16 cellular contexts compared by ENCODE assay signal in the genomic region with DNA sequence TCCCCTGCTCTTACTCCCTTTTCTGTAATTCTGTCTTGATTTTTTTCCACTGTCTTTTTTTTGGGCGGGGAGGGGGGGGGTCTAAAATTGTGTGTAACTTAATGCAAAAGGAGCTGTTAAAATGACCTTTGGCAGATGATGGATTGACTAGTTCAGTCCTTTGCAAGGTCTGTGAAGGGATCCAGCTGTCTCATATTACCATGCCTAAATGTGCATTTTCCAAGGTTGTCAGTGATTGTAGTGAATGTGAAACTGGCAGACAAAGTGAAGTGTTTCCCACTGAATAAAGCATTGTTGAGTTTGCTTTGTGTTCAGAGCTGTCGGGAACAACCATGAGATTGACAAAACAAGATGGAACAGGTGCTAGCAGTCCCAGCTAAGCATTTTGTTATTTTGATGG.
A peak's percentile ranks its signal among the peaks of the same experiment; 100 is the strongest.
DNase-seq lines count a peak whose midpoint lies in the region; ATAC-seq, FAIRE-seq and TF ChIP-seq lines count a peak whose summit lies in the region.
"Had no signal": no experiment of that assay in that cellular context is flagged by ENCODE, and none has a peak within 500 bp of the region (broad histone marks: within the 10 kb centered on the region; RNA-seq: fewer than 3 reads in every experiment).

No MANE protein-coding gene starts in this region.

- H3K4me3 ChIP-seq in WERI-Rb-1 (ENCODE audit: low read depth, low read length) = no peak overlapping the region
- H3K4me3 ChIP-seq: adrenal gland, SJSA1, tibial nerve had no signal

- no peaks in the 10 kb centered on the region for H3K36me3 ChIP-seq in WERI-Rb-1
- H3K36me3 ChIP-seq: adrenal gland, SJSA1 had no signal

- no peaks in the 10 kb centered on the region for H3K9me3 ChIP-seq in WERI-Rb-1 (ENCODE audit: severe bottlenecking)
- H3K9me3 ChIP-seq: adrenal gland, SJSA1, tibial nerve had no signal

- FAIRE-seq in GM12891 (lab: Jason Lieb, UNC) = no peak
- FAIRE-seq: colon had no signal

- no peaks in the 10 kb centered on the region for H3K27me3 ChIP-seq in WERI-Rb-1 (ENCODE audit: insufficient read depth, low read depth, severe bottlenecking)
- H3K27me3 ChIP-seq: adrenal gland, SJSA1, tibial nerve had no signal

- H3K27ac ChIP-seq in WERI-Rb-1 = no peak overlapping the region
- H3K27ac ChIP-seq: adrenal gland, SJSA1, tibial nerve had no signal

- no peak for ATAC-seq in left colon
- no peak for ATAC-seq in HG03354 (IDR thresholded peaks at IDR 0.05; ENCODE audit: poor library complexity, severe bottlenecking, unreplicated experiment)
- ATAC-seq: left lobe of liver had no signal

- TF ChIP-seq POLR2A in GM12891 (IDR thresholded peaks at IDR 0.05; ENCODE audit: low read depth, low read length) = no peak

- TF ChIP-seq CTCF in WERI-Rb-1 (IDR thresholded peaks at IDR 0.05; ENCODE audit: low read depth, low read length) = no peak

- DNase-seq in NCI-H2081 (lab: John Stamatoyannopoulos, UW) (peak; percentile 11 to 37), NCI-H2081 treated with DMSO at 0.1 percent for 48 hours (lab: John Stamatoyannopoulos, UW) (no peak), NCI-H69 (lab: John Stamatoyannopoulos, UW) (peak; percentile 79), inferior parietal cortex (ENCODE audit: extremely low spot score) (peak; percentile 41), left colon (no peak), WERI-Rb-1 (no peak), GM12891 (ENCODE audit: insufficient read length, low spot score) (no peak)
- DNase-seq: activated CD4-positive, alpha-beta memory T cell treated with anti-CD3 and anti-CD28 coated beads for 36 hours; adrenal gland; CD4-positive, CD25-positive, alpha-beta regulatory T cell; naive B cell had no signal

- intact Hi-C loops in left colon (cut with DNase I, micrococcal nuclease) = no loop called here

TF ChIP-seq in GM12891, 5 proteins besides CTCF, POLR2A, EP300 and RAD21:
- TF ChIP-seq POU2F2 (IDR thresholded peaks at IDR 0.05; ENCODE audit: low read depth, low read length) (no peak), TAF1 (IDR thresholded peaks at IDR 0.05; ENCODE audit: low read depth, low read length) (no peak), PAX5 (IDR thresholded peaks at IDR 0.05; ENCODE audit: insufficient read depth, low read length, severe bottlenecking) (no peak), POLR2AphosphoS5 (IDR thresholded peaks at IDR 0.05; ENCODE audit: low read depth, low read length) (no peak), SPI1 (IDR thresholded peaks at IDR 0.05; ENCODE audit: low read depth, low read length) (no peak)
TF ChIP-seq in GM12891: peak in this region for 0.

Comparison
In these comparisons a context has a peak if more than half of its experiments do, and no peak if none do; other contexts are left out.
1. DNase-seq: peak in NCI-H2081 (2 of 2), NCI-H69 (single experiment) and inferior parietal cortex (single experiment); none in NCI-H2081 treated with DMSO at 0.1 percent for 48 hours (single experiment), left colon (0 of 2), WERI-Rb-1 (single experiment) and GM12891 (single experiment).